ENCODE assay signal across 8 cellular contexts in the genomic region with DNA sequence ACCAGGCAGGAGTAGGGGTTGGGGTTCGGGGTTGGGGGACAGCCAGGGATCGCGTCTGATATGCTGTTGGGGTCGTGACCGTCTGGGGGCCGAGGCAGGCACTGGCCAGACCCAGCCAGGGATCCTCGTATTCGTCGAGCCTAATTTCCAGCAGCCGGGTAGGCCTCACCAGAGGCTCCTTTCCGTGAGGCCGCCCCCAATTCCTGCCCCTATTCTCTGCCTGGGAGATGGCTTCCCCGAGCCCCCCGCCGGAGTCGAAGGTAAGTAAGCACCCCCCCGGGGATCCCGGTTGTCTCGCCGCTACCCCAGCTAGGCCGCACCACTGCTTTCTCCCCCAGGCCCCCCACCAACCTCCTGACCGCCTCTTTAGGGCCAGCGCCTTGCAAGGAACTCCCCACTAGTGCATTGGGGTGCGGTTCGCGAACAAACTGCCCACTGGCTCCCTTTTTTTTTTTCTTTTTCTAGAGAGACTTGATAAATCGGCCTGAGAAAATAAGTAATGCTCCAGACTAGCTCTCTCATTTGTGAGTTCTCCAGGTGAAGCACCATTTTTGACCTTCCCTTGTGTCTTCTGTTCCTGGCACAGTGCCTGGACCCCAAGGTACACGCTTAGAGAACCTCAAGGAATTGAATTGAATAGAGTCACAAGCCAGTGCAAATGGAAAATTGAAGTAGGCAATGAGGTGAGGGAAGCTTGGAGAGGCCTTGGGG. TPM values are rescaled to one million over a fixed set of nuclear protein-coding genes. Genes with fewer than 3 reads are reported as not detected.
A peak's percentile ranks its signal among the peaks of the same experiment; 100 is the strongest.
DNase-seq lines count a peak whose midpoint lies in the region; ATAC-seq and TF ChIP-seq lines count a peak whose summit lies in the region.

No MANE protein-coding gene starts in this region.

- ATAC-seq in GM21619 (IDR thresholded peaks at IDR 0.05; ENCODE audit: unreplicated experiment) (peak; percentile 5), PC-3 (peak; percentile 13; the same call in 1 of the 2 replicates)

- H3K79me2 ChIP-seq in PC-3 (ENCODE audit: low read length) = peaks cover 61% of the 10 kb centered on the region

- no peaks in the 10 kb centered on the region for H3K27me3 ChIP-seq in PC-3 (ENCODE audit: low read length)
- H3K27me3 ChIP-seq in effector memory CD4-positive, alpha-beta T cell (replicated peaks; ENCODE audit: control insufficient read depth, insufficient read depth, low read length, poor library complexity, severe bottlenecking) = no peaks in the 10 kb centered on the region
- H3K27me3 ChIP-seq in mucosa of stomach (ENCODE audit: control insufficient read depth, insufficient read depth, low read length) = no peaks in the 10 kb centered on the region

- H3F3A ChIP-seq in PC-3 (ENCODE audit: low read length, unreplicated experiment) = no peaks in the 10 kb centered on the region

- TF ChIP-seq CTCF in AG09309 (IDR thresholded peaks at IDR 0.05; ENCODE audit: control insufficient read depth, insufficient read depth, low read depth, low read length, missing control alignments) (no peak), PC-3 (conservative IDR thresholded peaks at IDR 0.05; ENCODE audit: low read depth, low read length) (no peak)

- H3K4me1 ChIP-seq in PC-3 (ENCODE audit: insufficient read depth, low read length) = peaks cover 3% of the 10 kb centered on the region; the same call in 1 of the 2 replicates
- peaks cover 22% of the 10 kb centered on the region for H3K4me1 ChIP-seq in effector memory CD4-positive, alpha-beta T cell (ENCODE audit: control insufficient read depth, insufficient read depth, low read length, poor library complexity, severe bottlenecking)
- H3K4me1 ChIP-seq in mucosa of stomach (ENCODE audit: control insufficient read depth, insufficient read depth, low read length) = peaks cover 15% of the 10 kb centered on the region

- POLR2A ChIA-PET in PC-3 (lab: Charles Lee; ENCODE audit: unreplicated experiment) = interaction anchor here (0.6 kb wide), 1 partner anchor 797 kb away, joined by 7 read pairs; no protein-coding TSS in a partner anchor

- TSS peak; percentile 39 for BruUV-seq in PC-3 (replicated peaks; lab: Mats Ljungman, UMichigan)

- intact Hi-C loops in PC-3 (cut with micrococcal nuclease) = no loop called here

- no peak for DNase-seq in AG09309 (ENCODE audit: low read depth)
- DNase-seq in PC-3 = no peak
- no peak for DNase-seq in effector memory CD4-positive, alpha-beta T cell
- peak; percentile 49 for DNase-seq in ureter (ENCODE audit: low spot score)
- no peak for DNase-seq in LoVo (ENCODE audit: low spot score)
- no peak for DNase-seq in HuH-7 (ENCODE audit: low spot score)

- H3K9me2 ChIP-seq in PC-3 (replicated peaks; ENCODE audit: low read length) = no peaks in the 10 kb centered on the region

- peaks cover 61% of the 10 kb centered on the region for H3K36me3 ChIP-seq in PC-3 (ENCODE audit: low read depth, low read length)
- peaks cover 33% of the 10 kb centered on the region for H3K36me3 ChIP-seq in effector memory CD4-positive, alpha-beta T cell (ENCODE audit: control insufficient read depth, insufficient read depth, low read length)
- H3K36me3 ChIP-seq in mucosa of stomach (ENCODE audit: control insufficient read depth, insufficient read depth, low read length) = peaks cover 4% of the 10 kb centered on the region

- peak overlapping the region; percentile 83 for H3K4me2 ChIP-seq in PC-3 (ENCODE audit: low read length)

- no peaks in the 10 kb centered on the region for H4K20me1 ChIP-seq in PC-3 (ENCODE audit: low read length)

- CTCF ChIA-PET in PC-3 (lab: Charles Lee) = interaction anchor here (0.5 to 1.3 kb wide), 2 partner anchors 50 to 307 kb away, joined by 3 read pairs; no protein-coding TSS in a partner anchor

- H3K4me3 ChIP-seq in AG09309 (ENCODE audit: control insufficient read depth, low read depth, low read length) (peak overlapping the region; percentile 82), PC-3 (ENCODE audit: low read length) (peak overlapping the region; percentile 70), mucosa of stomach (ENCODE audit: low read length) (peak overlapping the region; percentile 73)
- H3K4me3 ChIP-seq in effector memory CD4-positive, alpha-beta T cell (ENCODE audit: insufficient read depth, low read depth, low read length, poor library complexity, severe bottlenecking) = peak overlapping the region; percentile 58

- H3K9ac ChIP-seq in PC-3 (ENCODE audit: low read length) (peak overlapping the region; percentile 72), mucosa of stomach (ENCODE audit: low read length) (peak overlapping the region; percentile 90)

- peak overlapping the region; percentile 69 for H2AFZ ChIP-seq in PC-3 (ENCODE audit: low read length)

- no peak overlapping the region for H3K27ac ChIP-seq in PC-3 (ENCODE audit: low read length)
- peak overlapping the region; percentile 75 for H3K27ac ChIP-seq in effector memory CD4-positive, alpha-beta T cell (ENCODE audit: insufficient read depth, low read length, poor library complexity, severe bottlenecking)

- peaks cover 3% of the 10 kb centered on the region; the same call in 1 of the 2 replicates for H3K9me3 ChIP-seq in PC-3 (ENCODE audit: low read length)
- no peaks in the 10 kb centered on the region for H3K9me3 ChIP-seq in effector memory CD4-positive, alpha-beta T cell (ENCODE audit: control insufficient read depth, low read length)
- H3K9me3 ChIP-seq in mucosa of stomach (ENCODE audit: control insufficient read depth, low read length) = no peaks in the 10 kb centered on the region

RNA-seq across cellular contexts. Expression of a gene that starts 0.4 kb away (rescaled TPM):
- total RNA-seq in PC-3 (2014; rRNA removed) (4.5 and 4.8 TPM in 2 replicates), ureter (21.5 TPM)

RNA-seq across cellular contexts. Expression of a gene that starts 0.7 kb away (rescaled TPM):
- total RNA-seq in PC-3 (2014; rRNA removed) (8.2 and 10.2 TPM in 2 replicates), ureter (11.9 TPM)

RNA-seq across cellular contexts. Expression of a gene that starts 14.3 kb away (rescaled TPM):
- total RNA-seq in PC-3 (2014; rRNA removed) (0.07 TPM in 1 of 2 replicates, not detected in the other), ureter (not detected)

RNA-seq across cellular contexts. Expression of a gene that starts 36.5 kb away (rescaled TPM):
- total RNA-seq in PC-3 (2014; rRNA removed) = not detected in 2 replicates
- total RNA-seq in ureter = 0.70 TPM
